Comparison of ENCODE assay signal across 9 cellular contexts in genomic region chr2:73736378-73736777, GRCh38. TPM values are rescaled to one million over a fixed set of nuclear protein-coding genes. Genes with fewer than 3 reads are reported as not detected.
DNase-seq lines count a peak whose midpoint lies in the region; ATAC-seq, FAIRE-seq and TF ChIP-seq lines count a peak whose summit lies in the region.
"Had no signal": no experiment of that assay in that cellular context is flagged by ENCODE, and none has a peak within 500 bp of the region (broad histone marks: within the 10 kb centered on the region; RNA-seq: fewer than 3 reads in every experiment).

No MANE protein-coding gene starts in this region.

- H3K9me3 ChIP-seq in kidney (ENCODE audit: control insufficient read depth in 1 of 2, low read length in 2 of 2) (no peaks in the 10 kb centered on the region), testis (no peaks in the 10 kb centered on the region)

- no peak for ATAC-seq in GM21619 (IDR thresholded peaks at IDR 0.05; ENCODE audit: unreplicated experiment)

- H3K27ac Mint-ChIP-seq in activated CD4-positive, alpha-beta T cell treated with anti-CD3 and anti-CD28 coated beads, Interleukin-2, amount 10 ng/mL, durations not matched to agents 24 days and 14 days = peak overlapping the region; percentile 91
- H3K27ac Mint-ChIP-seq in activated T-helper 1 cell treated with anti-CD3 and anti-CD28 coated beads, Interleukin-12 subunit alpha, Interleukin-12 subunit beta, Interleukin-2, Interleukin-4 antibody, amounts not matched to agents 30 ng/mL and 10 ng/mL and 1 ng/mL, durations not matched to agents 14 hours and 24 hours and 36 hours = peak overlapping the region; percentile 88

- peak overlapping the region; percentile 89 to 94 for H3K9ac ChIP-seq in kidney (ENCODE audit: low read length in 2 of 2)

- H3K36me3 Mint-ChIP-seq in activated CD4-positive, alpha-beta T cell treated with anti-CD3 and anti-CD28 coated beads, Interleukin-2, amount 10 ng/mL, durations not matched to agents 24 days and 14 days (ENCODE audit: low read depth) = peaks cover 33% of the 10 kb centered on the region
- H3K36me3 Mint-ChIP-seq in activated T-helper 1 cell treated with anti-CD3 and anti-CD28 coated beads, Interleukin-12 subunit alpha, Interleukin-12 subunit beta, Interleukin-2, Interleukin-4 antibody, amounts not matched to agents 30 ng/mL and 10 ng/mL and 1 ng/mL, durations not matched to agents 14 hours and 24 hours and 36 hours (ENCODE audit: low read depth) = peaks cover 36% of the 10 kb centered on the region

- H3K9me3 Mint-ChIP-seq in activated CD4-positive, alpha-beta T cell treated with anti-CD3 and anti-CD28 coated beads, Interleukin-2, amount 10 ng/mL, durations not matched to agents 24 days and 14 days = peaks cover 5% of the 10 kb centered on the region
- peaks cover 5% of the 10 kb centered on the region for H3K9me3 Mint-ChIP-seq in activated T-helper 1 cell treated with anti-CD3 and anti-CD28 coated beads, Interleukin-12 subunit alpha, Interleukin-12 subunit beta, Interleukin-2, Interleukin-4 antibody, amounts not matched to agents 30 ng/mL and 10 ng/mL and 1 ng/mL, durations not matched to agents 14 hours and 24 hours and 36 hours

- DNase-seq in activated CD4-positive, alpha-beta T cell treated with anti-CD3 and anti-CD28 coated beads, Interleukin-2, amount 10 ng/mL, durations not matched to agents 24 days and 14 days = no peak
- DNase-seq in activated CD4-positive, alpha-beta T cell treated with anti-CD3 and anti-CD28 coated beads for 4 hours = no peak
- DNase-seq in activated T-helper 1 cell treated with anti-CD3 and anti-CD28 coated beads, Interleukin-12 subunit alpha, Interleukin-12 subunit beta, Interleukin-2, Interleukin-4 antibody, amounts not matched to agents 30 ng/mL and 10 ng/mL and 1 ng/mL, durations not matched to agents 14 hours and 24 hours and 36 hours (ENCODE audit: low spot score) = no peak
- no peak for DNase-seq in kidney
- DNase-seq in testis = no peak
- DNase-seq in NCI-H526 (lab: John Stamatoyannopoulos, UW) = no peak
- no peak for DNase-seq in LoVo (ENCODE audit: low spot score)
- DNase-seq: KG1 had no signal

- peak overlapping the region; percentile 60 to 90 for H3K27ac ChIP-seq in kidney (ENCODE audit: low read depth in 2 of 2, low read length in 2 of 2)
- peak overlapping the region; percentile 76 for H3K27ac ChIP-seq in testis

- TF ChIP-seq POLR2A in testis (IDR thresholded peaks at IDR 0.05) = no peak

- peaks cover 10% of the 10 kb centered on the region for H3K4me1 Mint-ChIP-seq in activated CD4-positive, alpha-beta T cell treated with anti-CD3 and anti-CD28 coated beads, Interleukin-2, amount 10 ng/mL, durations not matched to agents 24 days and 14 days
- peaks cover 18% of the 10 kb centered on the region for H3K4me1 Mint-ChIP-seq in activated T-helper 1 cell treated with anti-CD3 and anti-CD28 coated beads, Interleukin-12 subunit alpha, Interleukin-12 subunit beta, Interleukin-2, Interleukin-4 antibody, amounts not matched to agents 30 ng/mL and 10 ng/mL and 1 ng/mL, durations not matched to agents 14 hours and 24 hours and 36 hours (ENCODE audit: low read depth)

- no peaks in the 10 kb centered on the region for H3K27me3 Mint-ChIP-seq in activated CD4-positive, alpha-beta T cell treated with anti-CD3 and anti-CD28 coated beads, Interleukin-2, amount 10 ng/mL, durations not matched to agents 24 days and 14 days
- peaks cover 3% of the 10 kb centered on the region for H3K27me3 Mint-ChIP-seq in activated T-helper 1 cell treated with anti-CD3 and anti-CD28 coated beads, Interleukin-12 subunit alpha, Interleukin-12 subunit beta, Interleukin-2, Interleukin-4 antibody, amounts not matched to agents 30 ng/mL and 10 ng/mL and 1 ng/mL, durations not matched to agents 14 hours and 24 hours and 36 hours (ENCODE audit: insufficient read depth)

- no peaks in the 10 kb centered on the region for H3K27me3 ChIP-seq in testis

- intact Hi-C loops in activated CD4-positive, alpha-beta T cell treated with anti-CD3 and anti-CD28 coated beads, Interleukin-2, amount 10 ng/mL, durations not matched to agents 24 days and 14 days (cut with micrococcal nuclease) = loop anchor here (2.0 to 10.0 kb wide), 3 partner anchors 408 to 666 kb away; partner anchors contain the start of genes BOLA3, EGR4 and SFXN5
- intact Hi-C loops in activated T-helper 1 cell treated with anti-CD3 and anti-CD28 coated beads, Interleukin-12 subunit alpha, Interleukin-12 subunit beta, Interleukin-2, Interleukin-4 antibody, amounts not matched to agents 30 ng/mL and 10 ng/mL and 1 ng/mL, durations not matched to agents 14 hours and 24 hours and 36 hours (cut with micrococcal nuclease) = loop anchor here (2.0 to 5.0 kb wide), 5 partner anchors 462 to 1096 kb away; partner anchors contain the start of genes MTHFD2, PCGF1 and SMYD5
- intact Hi-C loops in kidney (cut with DNase I) (no loop called here), testis (cut with DNase I; ENCODE audit: low total_unique reads) (no loop called here)

- TF ChIP-seq CTCF in kidney (IDR thresholded peaks at IDR 0.05; ENCODE audit: borderline replicate concordance, extremely low read depth, insufficient read depth) (no peak), testis (IDR thresholded peaks at IDR 0.05) (no peak)

- peaks cover 11 to 17% of the 10 kb centered on the region in 2 donors for H3K36me3 ChIP-seq in kidney (ENCODE audit: control insufficient read depth in 1 of 2, insufficient read depth in 2 of 2, low read length in 2 of 2)
- H3K36me3 ChIP-seq in testis (ENCODE audit: low read depth, missing control alignments) = no peaks in the 10 kb centered on the region

- no peak for FAIRE-seq in kidney (lab: Jason Lieb, UNC)

- peaks cover 4 to 5% of the 10 kb centered on the region in 2 donors for H3K4me1 ChIP-seq in kidney (ENCODE audit: control insufficient read depth in 1 of 2, insufficient read depth in 1 of 2, low read depth in 1 of 2, low read length in 2 of 2)
- H3K4me1 ChIP-seq in testis = peaks cover 11% of the 10 kb centered on the region

- WGBS in testis, 2 donors = 3 to 5% methylated on average over 8 of the region's 8 CpGs

- peak overlapping the region; percentile 100 for H3K4me3 Mint-ChIP-seq in activated CD4-positive, alpha-beta T cell treated with anti-CD3 and anti-CD28 coated beads, Interleukin-2, amount 10 ng/mL, durations not matched to agents 24 days and 14 days
- H3K4me3 Mint-ChIP-seq in activated T-helper 1 cell treated with anti-CD3 and anti-CD28 coated beads, Interleukin-12 subunit alpha, Interleukin-12 subunit beta, Interleukin-2, Interleukin-4 antibody, amounts not matched to agents 30 ng/mL and 10 ng/mL and 1 ng/mL, durations not matched to agents 14 hours and 24 hours and 36 hours = peak overlapping the region; percentile 97

- peak overlapping the region; percentile 99 for H3K4me3 ChIP-seq in kidney (ENCODE audit: low read length in 2 of 2)
- H3K4me3 ChIP-seq in testis = peak overlapping the region; percentile 82 to 90

RNA-seq across cellular contexts. Expression of gene TPRKB, which starts 0.8 kb away (rescaled TPM):
- total RNA-seq in activated CD4-positive, alpha-beta T cell treated with anti-CD3 and anti-CD28 coated beads, Interleukin-2, amount 10 ng/mL, durations not matched to agents 24 days and 14 days = 37.6 and 38.5 TPM in 2 replicates
- total RNA-seq in activated T-helper 1 cell treated with anti-CD3 and anti-CD28 coated beads, Interleukin-12 subunit alpha, Interleukin-12 subunit beta, Interleukin-2, Interleukin-4 antibody, amounts not matched to agents 30 ng/mL and 10 ng/mL and 1 ng/mL, durations not matched to agents 14 hours and 24 hours and 36 hours = 41.5 and 42.7 TPM in 2 replicates
- total RNA-seq in kidney (25.3 TPM), testis (10 to 100 TPM; 29.0 to 34.5 TPM)
- polyA plus RNA-seq in kidney (ENCODE audit: insufficient read depth, low read depth, low replicate concordance) (42.2 TPM), testis (ENCODE audit: insufficient read depth, low read depth, low replicate concordance) (72.2 TPM)

RNA-seq across cellular contexts. Expression of gene DUSP11, which starts 43.5 kb away (rescaled TPM):
- 38.1 and 39.5 TPM in 2 replicates for total RNA-seq in activated CD4-positive, alpha-beta T cell treated with anti-CD3 and anti-CD28 coated beads, Interleukin-2, amount 10 ng/mL, durations not matched to agents 24 days and 14 days
- 42.1 and 42.4 TPM in 2 replicates for total RNA-seq in activated T-helper 1 cell treated with anti-CD3 and anti-CD28 coated beads, Interleukin-12 subunit alpha, Interleukin-12 subunit beta, Interleukin-2, Interleukin-4 antibody, amounts not matched to agents 30 ng/mL and 10 ng/mL and 1 ng/mL, durations not matched to agents 14 hours and 24 hours and 36 hours
- 25.5 TPM for total RNA-seq in kidney
- 19.3 TPM for polyA plus RNA-seq in kidney (ENCODE audit: insufficient read depth, low read depth, low replicate concordance)
- 10 to 100 TPM; 55.3 to 56.3 TPM for total RNA-seq in testis
- polyA plus RNA-seq in testis (ENCODE audit: insufficient read depth, low read depth, low replicate concordance) = 32.2 TPM

RNA-seq across cellular contexts. Expression of gene C2orf78, which starts 47.6 kb away (rescaled TPM):
- 0.07 TPM in 1 of 2 replicates, not detected in the other for total RNA-seq in activated CD4-positive, alpha-beta T cell treated with anti-CD3 and anti-CD28 coated beads, Interleukin-2, amount 10 ng/mL, durations not matched to agents 24 days and 14 days
- total RNA-seq in activated T-helper 1 cell treated with anti-CD3 and anti-CD28 coated beads, Interleukin-12 subunit alpha, Interleukin-12 subunit beta, Interleukin-2, Interleukin-4 antibody, amounts not matched to agents 30 ng/mL and 10 ng/mL and 1 ng/mL, durations not matched to agents 14 hours and 24 hours and 36 hours = not detected in 2 replicates
- total RNA-seq in kidney (not detected), testis (10 to 100 TPM in 1 of 2 donors, 1 to 10 TPM in 1; 3.5 to 18.6 TPM)
- polyA plus RNA-seq in kidney (ENCODE audit: insufficient read depth, low read depth, low replicate concordance) (not detected), testis (ENCODE audit: insufficient read depth, low read depth, low replicate concordance) (11.6 TPM)

Comparison
In these comparisons a context has a peak if more than half of its experiments do, and no peak if none do; other contexts are left out.
1. intact Hi-C loops: an anchor here in activated CD4-positive, alpha-beta T cell treated with anti-CD3 and anti-CD28 coated beads, Interleukin-2, amount 10 ng/mL, durations not matched to agents 24 days and 14 days (2.0 to 10.0 kb wide) and activated T-helper 1 cell treated with anti-CD3 and anti-CD28 coated beads, Interleukin-12 subunit alpha, Interleukin-12 subunit beta, Interleukin-2, Interleukin-4 antibody, amounts not matched to agents 30 ng/mL and 10 ng/mL and 1 ng/mL, durations not matched to agents 14 hours and 24 hours and 36 hours (2.0 to 5.0 kb wide); none called in kidney and testis.